ENCODE assay signal across 6 cellular contexts in genomic region chr17:68220786-68221185, GRCh38. TPM values are rescaled to one million over a fixed set of nuclear protein-coding genes. Genes with fewer than 3 reads are reported as not detected.
DNase-seq lines count a peak whose midpoint lies in the region; ATAC-seq and TF ChIP-seq lines count a peak whose summit lies in the region.
"Not testable (repeated sequence)": the region's sequence is repeated elsewhere in the genome, so short reads cannot be mapped to it uniquely, and the experiment has no call there.

No MANE protein-coding gene starts in this region.

- H3K9ac ChIP-seq in OCI-LY1 (ENCODE audit: low read length), result peak overlapping the region; percentile 28; the same call in 1 of the 2 replicates
- H3K9ac ChIP-seq in SU-DHL-6 (ENCODE audit: low read length), result peak overlapping the region; percentile 79

- H3K9me3 Mint-ChIP-seq in central memory CD8-positive, alpha-beta T cell; immature natural killer cell; natural killer cell treated with Interleukin-12 subunit alpha and Interleukin-12 subunit beta and Interleukin-15 and Interleukin-18, amount 100 ng/mL, for 72 hours: not testable (repeated sequence)

- not testable (repeated sequence) for ATAC-seq in central memory CD8-positive, alpha-beta T cell (replicated peaks; ENCODE audit: extremely low read depth, poor library complexity, severe bottlenecking); natural killer cell treated with Interleukin-12 subunit alpha and Interleukin-12 subunit beta and Interleukin-15 and Interleukin-18, amount 100 ng/mL, for 72 hours

- peaks cover 17% of the 10 kb centered on the region; the same call in 1 of the 2 replicates for H3K36me3 ChIP-seq in OCI-LY1 (ENCODE audit: insufficient read depth, low read length)
- H3K36me3 ChIP-seq in SU-DHL-6 (ENCODE audit: low read length), result not testable (repeated sequence)

- H3K27me3 Mint-ChIP-seq in central memory CD8-positive, alpha-beta T cell; natural killer cell treated with Interleukin-12 subunit alpha and Interleukin-12 subunit beta and Interleukin-15 and Interleukin-18, amount 100 ng/mL, for 72 hours: not testable (repeated sequence)
- H3K27me3 Mint-ChIP-seq in immature natural killer cell (ENCODE audit: low read depth in 3 of 3), result peaks cover 2 to 25% (median 5%) of the 10 kb centered on the region in 3 donors

- not testable (repeated sequence) for H3F3A ChIP-seq in OCI-LY1 (ENCODE audit: insufficient read depth, low read length)
- peaks cover 89% of the 10 kb centered on the region for H3F3A ChIP-seq in SU-DHL-6 (ENCODE audit: insufficient read depth)

- H3K79me2 ChIP-seq in OCI-LY1 (ENCODE audit: insufficient read depth, low read length), result not testable (repeated sequence)
- peaks cover 89% of the 10 kb centered on the region for H3K79me2 ChIP-seq in SU-DHL-6 (ENCODE audit: insufficient read depth, low read length)

- H3K4me3 ChIP-seq in OCI-LY1 (ENCODE audit: low read depth, low read length, poor library complexity, severe bottlenecking) (peak overlapping the region; percentile 11), SU-DHL-6 (ENCODE audit: insufficient read depth, low read length, poor library complexity, severe bottlenecking) (peak overlapping the region; percentile 62)

- not testable (repeated sequence) for H3K9me3 ChIP-seq in OCI-LY1 (ENCODE audit: low read length); SU-DHL-6 (ENCODE audit: insufficient read depth, low read length)

- not testable (repeated sequence) for H4K20me1 ChIP-seq in OCI-LY1 (ENCODE audit: insufficient read depth, low read length); SU-DHL-6 (ENCODE audit: low read depth, low read length)

- H3K27ac ChIP-seq in OCI-LY1 (ENCODE audit: low read depth, low read length, poor library complexity, severe bottlenecking) (peak overlapping the region; percentile 89), SU-DHL-6 (ENCODE audit: low read depth, low read length) (peak overlapping the region; percentile 95)

- peak overlapping the region; percentile 12 for H3K27ac Mint-ChIP-seq in central memory CD8-positive, alpha-beta T cell (ENCODE audit: low read depth)
- peak overlapping the region; percentile 76 to 100 (median 96) for H3K27ac Mint-ChIP-seq in immature natural killer cell
- peak overlapping the region; percentile 3 to 83 for H3K27ac Mint-ChIP-seq in natural killer cell treated with Interleukin-12 subunit alpha and Interleukin-12 subunit beta and Interleukin-15 and Interleukin-18, amount 100 ng/mL, for 72 hours

- H3K4me2 ChIP-seq in OCI-LY1 (ENCODE audit: low read length) (peak overlapping the region; percentile 59), SU-DHL-6 (ENCODE audit: low read depth, low read length, poor library complexity, severe bottlenecking) (peak overlapping the region; percentile 79)

- H3K9me2 ChIP-seq in OCI-LY1 (ENCODE audit: low read depth, low read length); SU-DHL-6 (replicated peaks; ENCODE audit: insufficient read depth, low read length): not testable (repeated sequence)

- H3K27me3 ChIP-seq in OCI-LY1 (ENCODE audit: insufficient read depth, low read length); SU-DHL-6 (ENCODE audit: low read length): not testable (repeated sequence)

- H3K4me1 Mint-ChIP-seq in central memory CD8-positive, alpha-beta T cell, result peaks cover 46% of the 10 kb centered on the region
- H3K4me1 Mint-ChIP-seq in immature natural killer cell, result peaks cover 66 to 82% of the 10 kb centered on the region in 2 donors
- peaks cover 27 to 49% of the 10 kb centered on the region in 2 donors for H3K4me1 Mint-ChIP-seq in natural killer cell treated with Interleukin-12 subunit alpha and Interleukin-12 subunit beta and Interleukin-15 and Interleukin-18, amount 100 ng/mL, for 72 hours (ENCODE audit: low read depth in 2 of 2)

- not testable (repeated sequence) for TF ChIP-seq CTCF in OCI-LY1 (IDR thresholded peaks at IDR 0.05; ENCODE audit: low read length); SU-DHL-6 (IDR thresholded peaks at IDR 0.05; ENCODE audit: insufficient read depth, low read length, poor library complexity, severe bottlenecking)

- H3K36me3 Mint-ChIP-seq in central memory CD8-positive, alpha-beta T cell (ENCODE audit: insufficient read depth), result peaks cover 34% of the 10 kb centered on the region
- peaks cover 5 to 37% (median 8%) of the 10 kb centered on the region in 3 donors for H3K36me3 Mint-ChIP-seq in immature natural killer cell
- H3K36me3 Mint-ChIP-seq in natural killer cell treated with Interleukin-12 subunit alpha and Interleukin-12 subunit beta and Interleukin-15 and Interleukin-18, amount 100 ng/mL, for 72 hours, result not testable (repeated sequence)

- not testable (repeated sequence) for H2AFZ ChIP-seq in OCI-LY1 (ENCODE audit: low read length); SU-DHL-6 (ENCODE audit: low read depth, low read length, severe bottlenecking)

- peaks cover 74% of the 10 kb centered on the region for H3K4me1 ChIP-seq in OCI-LY1 (ENCODE audit: insufficient read depth, low read length, severe bottlenecking)

- DNase-seq in central memory CD8-positive, alpha-beta T cell (ENCODE audit: low spot score in 2 of 2); natural killer cell treated with Interleukin-12 subunit alpha and Interleukin-12 subunit beta and Interleukin-15 and Interleukin-18, amount 100 ng/mL, for 72 hours (ENCODE audit: low spot score): not testable (repeated sequence)
- DNase-seq in immature natural killer cell (peak in 1 of 3 donors; percentile 39), mesenteric fat pad (ENCODE audit: low spot score) (peak; percentile 65)

- not testable (repeated sequence) for H3K4me3 Mint-ChIP-seq in central memory CD8-positive, alpha-beta T cell
- peak overlapping the region in 4 of 5 donors; percentile 21 to 100 (median 90) for H3K4me3 Mint-ChIP-seq in immature natural killer cell
- peak overlapping the region; percentile 94 for H3K4me3 Mint-ChIP-seq in natural killer cell treated with Interleukin-12 subunit alpha and Interleukin-12 subunit beta and Interleukin-15 and Interleukin-18, amount 100 ng/mL, for 72 hours

RNA-seq across cellular contexts. Expression of gene AMZ2, which starts 27.1 kb away (rescaled TPM):
- 100 to 1,000 TPM; 146 to 193 (median 169) TPM for polyA plus RNA-seq in immature natural killer cell
- 49.7 TPM for total RNA-seq in mesenteric fat pad
- total RNA-seq in natural killer cell treated with Interleukin-12 subunit alpha and Interleukin-12 subunit beta and Interleukin-15 and Interleukin-18, amount 100 ng/mL, for 72 hours, result 10 to 100 TPM; 47.1 to 62.2 TPM

Comparison
In these comparisons a context has a peak if more than half of its experiments do, and no peak if none do; other contexts are left out.
1. H3K27ac Mint-ChIP-seq: peak in every context shown above with its lines; median percentile 96 in immature natural killer cell; 43 in natural killer cell treated with Interleukin-12 subunit alpha and Interleukin-12 subunit beta and Interleukin-15 and Interleukin-18, amount 100 ng/mL, for 72 hours; 12 in central memory CD8-positive, alpha-beta T cell.